In the genomic region with DNA sequence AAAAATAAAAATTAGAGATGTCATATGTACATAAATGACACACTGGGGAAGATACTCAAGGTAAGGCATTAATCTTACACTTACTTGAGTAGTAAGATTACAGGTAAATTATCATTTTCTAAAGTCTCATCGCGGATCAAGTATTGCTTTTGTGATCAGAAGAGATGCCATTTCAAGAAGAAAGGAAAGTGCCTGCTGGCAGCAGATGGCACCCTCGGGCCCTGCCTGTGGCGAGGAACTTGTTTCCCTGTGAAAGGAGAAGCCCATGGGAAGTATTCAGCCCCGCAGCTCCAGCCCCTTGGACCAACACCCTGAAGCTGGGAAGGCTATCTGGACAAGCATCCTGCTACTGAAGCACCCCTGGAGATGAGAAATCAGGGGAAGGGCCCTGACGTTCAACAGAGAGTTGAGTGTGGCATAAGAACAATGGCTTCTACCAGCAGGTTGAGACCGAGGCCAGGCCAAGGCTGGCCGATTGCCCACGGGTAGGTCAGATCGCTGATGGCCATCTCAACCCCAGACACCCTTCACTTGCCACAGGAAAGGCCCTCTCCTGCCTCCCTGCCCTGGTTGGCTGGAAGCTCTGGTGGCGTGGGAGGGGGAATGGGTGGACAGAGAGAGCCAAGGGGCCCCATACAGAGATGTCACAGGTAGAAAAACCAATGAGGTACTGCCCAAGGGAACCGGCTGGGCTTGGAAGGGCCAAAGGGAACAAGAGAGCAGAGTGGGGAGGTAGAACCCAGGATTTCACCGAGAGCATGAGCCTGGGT, we compare ENCODE assay signal across 11 cellular contexts. TPM values are rescaled to one million over a fixed set of nuclear protein-coding genes. Genes with fewer than 3 reads are reported as not detected.
DNase-seq lines count a peak whose midpoint lies in the region; ATAC-seq and TF ChIP-seq lines count a peak whose summit lies in the region.
"Had no signal": no experiment of that assay in that cellular context is flagged by ENCODE, and none has a peak within 500 bp of the region (broad histone marks: within the 10 kb centered on the region; RNA-seq: fewer than 3 reads in every experiment).

No MANE protein-coding gene starts in this region.

- H3K9me1 ChIP-seq in IMR-90 (ENCODE audit: insufficient read depth, low read length), result 0 out of 2 replicates have a peak, but pooled peaks cover 3% of the 10 kb centered on the region

- in situ Hi-C loops in IMR-90 (cut with MboI; ENCODE audit: low sequenced_read_pairs), result no loop called here

- H3K9me3 Mint-ChIP-seq in activated naive CD8-positive, alpha-beta T cell treated with anti-CD3 and anti-CD28 coated beads, Interleukin-2, amount 10 ng/mL, durations not matched to agents 7 days and 5 days, result peaks cover 3% of the 10 kb centered on the region
- H3K9me3 Mint-ChIP-seq in naive thymus-derived CD8-positive, alpha-beta T cell, result no peaks in the 10 kb centered on the region

- intact Hi-C loops in IMR-90 (cut with micrococcal nuclease) (no loop called here), sciatic nerve (cut with DNase I) (no loop called here)

- no peaks in the 10 kb centered on the region for H4K20me1 ChIP-seq in IMR-90 (ENCODE audit: insufficient read depth, low read length)

- no peak for ATAC-seq in IMR-90 (ENCODE audit: low read depth)
- ATAC-seq in activated naive CD8-positive, alpha-beta T cell treated with anti-CD3 and anti-CD28 coated beads, Interleukin-2, amount 10 ng/mL, durations not matched to agents 7 days and 5 days (ENCODE audit: low read depth), result no peak
- no peak for ATAC-seq in naive thymus-derived CD8-positive, alpha-beta T cell
- no peak for ATAC-seq in HG02678 (IDR thresholded peaks at IDR 0.05; ENCODE audit: unreplicated experiment)
- no peak for ATAC-seq in sciatic nerve
- ATAC-seq in HG02623 (IDR thresholded peaks at IDR 0.05; ENCODE audit: unreplicated experiment), result no peak

- H3K4me3 Mint-ChIP-seq in activated naive CD8-positive, alpha-beta T cell treated with anti-CD3 and anti-CD28 coated beads, Interleukin-2, amount 10 ng/mL, durations not matched to agents 7 days and 5 days, result no peak overlapping the region
- peak overlapping the region in 5 of 10 donors; percentile 12 to 91 (median 84) for H3K4me3 Mint-ChIP-seq in naive thymus-derived CD8-positive, alpha-beta T cell

- BruUV-seq in IMR-90 (replicated peaks; lab: Mats Ljungman, UMichigan), result no TSS peak

- no peak overlapping the region for H3K9ac ChIP-seq in IMR-90 (ENCODE audit: low read depth, low read length)

- no peak overlapping the region for H2AK9ac ChIP-seq in IMR-90 (replicated peaks; ENCODE audit: low read depth, low read length, poor library complexity)

- H3K27ac Mint-ChIP-seq in activated naive CD8-positive, alpha-beta T cell treated with anti-CD3 and anti-CD28 coated beads, Interleukin-2, amount 10 ng/mL, durations not matched to agents 7 days and 5 days, result peak overlapping the region; percentile 90
- H3K27ac Mint-ChIP-seq in naive thymus-derived CD8-positive, alpha-beta T cell, result peak overlapping the region; percentile 98 to 100 (median 99)

- H2BK20ac ChIP-seq in IMR-90 (ENCODE audit: low read depth, low read length), result no peak overlapping the region

- no peak overlapping the region for H2AK5ac ChIP-seq in IMR-90 (ENCODE audit: low read depth, low read length)

- H3K27ac ChIP-seq in IMR-90 (ENCODE audit: insufficient read depth, low read length), result no peak overlapping the region
- H3K27ac ChIP-seq: 22Rv1, hepatocyte, upper lobe of right lung had no signal

- H2AFZ ChIP-seq in IMR-90 (replicated peaks; ENCODE audit: low read length, poor library complexity), result no peak overlapping the region
- H2AFZ ChIP-seq: hepatocyte had no signal

- peak; percentile 10; the same call in 1 of the 2 replicates for TF ChIP-seq RAD21 in IMR-90 (IDR thresholded peaks at IDR 0.05; ENCODE audit: low read length)

- no peaks in the 10 kb centered on the region for H3K79me1 ChIP-seq in IMR-90 (ENCODE audit: low read depth in 1 of 2, low read length in 2 of 2)

- dilution Hi-C loops in IMR-90 (cut with HindIII; ENCODE audit: low sequenced_read_pairs, unreplicated experiment), result no loop called here

- no peak overlapping the region for H3K56ac ChIP-seq in IMR-90 (ENCODE audit: extremely low read depth, insufficient read depth, low read length)

- no peak overlapping the region for H2BK5ac ChIP-seq in IMR-90 (ENCODE audit: low read depth, low read length, poor library complexity, severe bottlenecking)

- H4K91ac ChIP-seq in IMR-90 (ENCODE audit: insufficient read depth, low read depth, low read length), result no peak overlapping the region

- no peak overlapping the region for H3K18ac ChIP-seq in IMR-90 (ENCODE audit: low read depth, low read length)

- H4K8ac ChIP-seq in IMR-90 (ENCODE audit: low read depth in 2 of 2, low read length in 2 of 2), result no peak overlapping the region

- no peaks in the 10 kb centered on the region for H3K9me3 ChIP-seq in IMR-90 (ENCODE audit: control insufficient read depth, insufficient read depth, low read length)
- H3K9me3 ChIP-seq: upper lobe of right lung had no signal

- no peak overlapping the region for H2BK120ac ChIP-seq in IMR-90 (ENCODE audit: low read depth, low read length)

- H3K4me3 ChIP-seq in IMR-90 (ENCODE audit: insufficient read depth, low read depth, low read length), result no peak overlapping the region
- H3K4me3 ChIP-seq: hepatocyte, upper lobe of right lung had no signal

- no peak for TF ChIP-seq POLR2A in IMR-90 (IDR thresholded peaks at IDR 0.05; ENCODE audit: low read depth, low read length)

- no peak overlapping the region for H3K4ac ChIP-seq in IMR-90 (ENCODE audit: low read depth, low read length)

- no peak overlapping the region for H2BK15ac ChIP-seq in IMR-90 (ENCODE audit: low read depth, low read length)

- H3K4me1 ChIP-seq in IMR-90 (ENCODE audit: control insufficient read depth, insufficient read depth, low read length), result peaks cover 2% of the 10 kb centered on the region; the same call in 1 of the 2 replicates
- H3K4me1 ChIP-seq: upper lobe of right lung had no signal

- H3K4me1 Mint-ChIP-seq in activated naive CD8-positive, alpha-beta T cell treated with anti-CD3 and anti-CD28 coated beads, Interleukin-2, amount 10 ng/mL, durations not matched to agents 7 days and 5 days, result peaks cover 22% of the 10 kb centered on the region
- H3K4me1 Mint-ChIP-seq in naive thymus-derived CD8-positive, alpha-beta T cell, result peaks cover 19 to 45% (median 43%) of the 10 kb centered on the region in 4 donors

- no peak overlapping the region for H3K14ac ChIP-seq in IMR-90 (replicated peaks; ENCODE audit: low read depth, low read length)

- peak; percentile 23; the same call in 1 of the 2 replicates for TF ChIP-seq CTCF in IMR-90 (conservative IDR thresholded peaks at IDR 0.05; ENCODE audit: low read depth, low read length)

- 64% methylated on average over 4 of the region's 13 CpGs; no CpG with 5 or more reads in 1 of the 2 experiments for WGBS in IMR-90 (ENCODE audit: extremely low coverage in 2 of 2, insufficient read length in 1 of 2), 2 experiments

- H3K27me3 Mint-ChIP-seq in activated naive CD8-positive, alpha-beta T cell treated with anti-CD3 and anti-CD28 coated beads, Interleukin-2, amount 10 ng/mL, durations not matched to agents 7 days and 5 days, result no peaks in the 10 kb centered on the region
- no peaks in the 10 kb centered on the region for H3K27me3 Mint-ChIP-seq in naive thymus-derived CD8-positive, alpha-beta T cell

- POLR2A ChIA-PET in IMR-90 (lab: Charles Lee; ENCODE audit: unreplicated experiment), result no interaction called here
- POLR2A ChIA-PET in activated naive CD8-positive, alpha-beta T cell treated with anti-CD3 and anti-CD28 coated beads, Interleukin-2, amount 10 ng/mL, durations not matched to agents 7 days and 5 days (lab: Charles Lee), result interaction anchor here (1.3 kb wide), 1 partner anchor 132 kb away, joined by 3 read pairs; no protein-coding TSS in a partner anchor
- POLR2A ChIA-PET in naive thymus-derived CD8-positive, alpha-beta T cell (lab: Charles Lee), result interaction anchor here (1.4 to 2.5 kb wide), 2 partner anchors 18 kb away, joined by 7 to 36 read pairs; partner anchors contain the start of gene MXD4

- no peaks in the 10 kb centered on the region for H3K36me3 Mint-ChIP-seq in activated naive CD8-positive, alpha-beta T cell treated with anti-CD3 and anti-CD28 coated beads, Interleukin-2, amount 10 ng/mL, durations not matched to agents 7 days and 5 days
- no peaks in the 10 kb centered on the region for H3K36me3 Mint-ChIP-seq in naive thymus-derived CD8-positive, alpha-beta T cell

- DNase-seq in DMS 273 (lab: John Stamatoyannopoulos, UW; ENCODE audit: unreplicated experiment) (peak; percentile 43), DMS 273 treated with DMSO at 0.1 percent for 48 hours (lab: John Stamatoyannopoulos, UW) (no peak), IMR-90 (no peak), sciatic nerve (ENCODE audit: low spot score) (no peak)
- DNase-seq in activated naive CD8-positive, alpha-beta T cell treated with anti-CD3 and anti-CD28 coated beads, Interleukin-2, amount 10 ng/mL, durations not matched to agents 7 days and 5 days, result no peak
- DNase-seq in naive thymus-derived CD8-positive, alpha-beta T cell, result peak in 1 of 10 donors; percentile 61
- DNase-seq: upper lobe of right lung had no signal

- no peak overlapping the region for H3K4me2 ChIP-seq in IMR-90 (ENCODE audit: low read depth, low read length)
- H3K4me2 ChIP-seq: hepatocyte had no signal

- H3K36me3 ChIP-seq in IMR-90 (ENCODE audit: control insufficient read depth, insufficient read depth, low read length), result no peaks in the 10 kb centered on the region
- H3K36me3 ChIP-seq: upper lobe of right lung had no signal

- no peak overlapping the region for H4K5ac ChIP-seq in IMR-90 (ENCODE audit: low read depth, low read length)

- H3K27me3 ChIP-seq in IMR-90 (ENCODE audit: control insufficient read depth, insufficient read depth, low read length), result peaks cover 2% of the 10 kb centered on the region; the same call in 1 of the 2 replicates
- H3K27me3 ChIP-seq: hepatocyte, upper lobe of right lung had no signal

- CTCF ChIA-PET in IMR-90 (lab: Yijun Ruan, JAX), result no interaction called here

- H3K23ac ChIP-seq in IMR-90 (ENCODE audit: low read depth, low read length), result no peak overlapping the region

RNA-seq across cellular contexts. Expression of gene MXD4, which starts 18.8 kb away (rescaled TPM):
- total RNA-seq in IMR-90 (2012; rRNA removed), result 22.8 and 25.6 TPM in 2 replicates
- polyA plus RNA-seq in IMR-90 (2012; rRNA removed), result 54.4 and 63.6 TPM in 2 replicates
- polyA plus RNA-seq in IMR-90 (2012; cell fraction: cytosol; rRNA removed), result 57.4 and 87.5 TPM in 2 replicates
- 81.6 and 159 TPM in 2 replicates for polyA plus RNA-seq in IMR-90 (2012; cell fraction: nucleus; rRNA removed; ENCODE audit: low replicate concordance)
- total RNA-seq in activated naive CD8-positive, alpha-beta T cell treated with anti-CD3 and anti-CD28 coated beads, Interleukin-2, amount 10 ng/mL, durations not matched to agents 7 days and 5 days, result 10 to 100 TPM; 26.2 to 33.2 TPM
- 10 to 100 TPM; 41.9 to 44.2 TPM for total RNA-seq in naive thymus-derived CD8-positive, alpha-beta T cell
- 10 to 100 TPM; 15.6 to 30.0 (median 20.5) TPM for polyA plus RNA-seq in naive thymus-derived CD8-positive, alpha-beta T cell
- total RNA-seq in sciatic nerve, result 84.7 TPM

RNA-seq across cellular contexts. Expression of gene HAUS3, which starts 38.8 kb away (rescaled TPM):
- total RNA-seq in IMR-90 (2012; rRNA removed) (4.3 and 6.9 TPM in 2 replicates), sciatic nerve (15.4 TPM)
- 3.6 and 4.8 TPM in 2 replicates for polyA plus RNA-seq in IMR-90 (2012; rRNA removed)
- 3.0 and 5.8 TPM in 2 replicates for polyA plus RNA-seq in IMR-90 (2012; cell fraction: cytosol; rRNA removed)
- polyA plus RNA-seq in IMR-90 (2012; cell fraction: nucleus; rRNA removed; ENCODE audit: low replicate concordance), result 9.9 and 13.2 TPM in 2 replicates
- total RNA-seq in activated naive CD8-positive, alpha-beta T cell treated with anti-CD3 and anti-CD28 coated beads, Interleukin-2, amount 10 ng/mL, durations not matched to agents 7 days and 5 days, result 10 to 100 TPM; 28.5 to 28.7 TPM
- 10 to 100 TPM; 28.4 to 30.1 TPM for total RNA-seq in naive thymus-derived CD8-positive, alpha-beta T cell
- polyA plus RNA-seq in naive thymus-derived CD8-positive, alpha-beta T cell, result 10 to 100 TPM; 16.3 to 22.2 (median 18.8) TPM

RNA-seq across cellular contexts. Expression of gene POLN, which starts 38.8 kb away (rescaled TPM):
- total RNA-seq in IMR-90 (2012; rRNA removed) (0.72 and 1.1 TPM in 2 replicates), sciatic nerve (7.7 TPM)
- polyA plus RNA-seq in IMR-90 (2012; rRNA removed), result 0.63 and 0.82 TPM in 2 replicates
- polyA plus RNA-seq in IMR-90 (2012; cell fraction: cytosol; rRNA removed), result 0.03 and 0.63 TPM in 2 replicates
- polyA plus RNA-seq in IMR-90 (2012; cell fraction: nucleus; rRNA removed; ENCODE audit: low replicate concordance), result 3.3 and 5.4 TPM in 2 replicates
- total RNA-seq in activated naive CD8-positive, alpha-beta T cell treated with anti-CD3 and anti-CD28 coated beads, Interleukin-2, amount 10 ng/mL, durations not matched to agents 7 days and 5 days, result 1 to 10 TPM; 2.4 to 3.2 TPM
- 1 to 10 TPM; 2.9 to 3.8 TPM for total RNA-seq in naive thymus-derived CD8-positive, alpha-beta T cell
- polyA plus RNA-seq in naive thymus-derived CD8-positive, alpha-beta T cell, result under 1 TPM in 2 of 3 donors, not detected in 1; 0.44 to 0.55 TPM
